In the genomic region with DNA sequence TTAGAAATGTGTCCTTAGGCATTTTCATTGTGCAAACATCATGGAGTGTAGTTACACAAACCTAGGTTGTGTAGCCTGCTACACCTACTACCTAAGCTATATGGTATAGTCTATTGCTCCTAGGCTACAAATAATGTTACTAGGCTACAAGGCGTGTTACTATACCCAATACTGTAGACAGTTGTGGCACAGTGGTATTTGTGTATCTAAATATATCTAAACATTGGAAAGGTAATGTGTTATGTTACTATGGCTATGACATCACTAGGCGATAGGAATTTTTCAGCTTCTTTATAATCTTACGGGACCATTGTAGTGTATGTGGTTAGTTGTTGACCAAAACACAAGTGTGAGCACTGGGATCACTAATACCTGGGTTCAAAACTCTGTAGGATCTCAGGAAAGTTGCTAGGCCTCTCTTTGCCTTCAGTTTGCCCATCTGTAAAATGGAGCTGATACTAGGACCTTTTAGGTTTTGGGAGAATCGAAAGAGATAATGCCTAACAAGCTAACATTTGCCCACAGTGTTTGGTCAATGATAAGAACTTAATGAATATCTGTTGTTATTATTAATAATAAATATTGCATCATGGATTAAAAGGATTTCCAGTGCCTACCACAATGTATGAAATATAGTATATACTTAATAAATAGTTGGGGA, we compare ENCODE assay signal across 16 cellular contexts. TPM values are rescaled to one million over a fixed set of nuclear protein-coding genes. Genes with fewer than 3 reads are reported as not detected.
DNase-seq lines count a peak whose midpoint lies in the region; ATAC-seq and TF ChIP-seq lines count a peak whose summit lies in the region.
"Had no signal": no experiment of that assay in that cellular context is flagged by ENCODE, and none has a peak within 500 bp of the region (broad histone marks: within the 10 kb centered on the region; RNA-seq: fewer than 3 reads in every experiment).

No MANE protein-coding gene starts in this region.

- H3K36me3 ChIP-seq in heart left ventricle (no peaks in the 10 kb centered on the region), breast epithelium (no peaks in the 10 kb centered on the region), upper lobe of right lung (no peaks in the 10 kb centered on the region), trophoblast cell (ENCODE audit: control insufficient read depth in 1 of 2, insufficient read depth in 2 of 2, low read length in 2 of 2) (no peaks in the 10 kb centered on the region)

- H3K4me3 ChIP-seq in heart left ventricle (peak overlapping the region in 10 of 12 donors; percentile 1 to 85 (median 64)), breast epithelium (peak overlapping the region; percentile 73 to 78 (median 76)), upper lobe of right lung (peak overlapping the region; percentile 62), trophoblast cell (ENCODE audit: low read depth, low read length) (no peak overlapping the region)

- H2BK120ac ChIP-seq in trophoblast cell (ENCODE audit: insufficient read depth, low read length, poor library complexity), result no peak overlapping the region

- H3K9ac ChIP-seq in trophoblast cell (ENCODE audit: low read length), result no peak overlapping the region

- no peak overlapping the region for H3K18ac ChIP-seq in trophoblast cell (ENCODE audit: low read length)

- no peak overlapping the region for H3K4me2 ChIP-seq in trophoblast cell (ENCODE audit: low read length)

- no peak overlapping the region for H2AFZ ChIP-seq in trophoblast cell (ENCODE audit: insufficient read depth, low read length, poor library complexity)

- H3K14ac ChIP-seq in trophoblast cell (ENCODE audit: low read length), result no peak overlapping the region

- H4K91ac ChIP-seq in trophoblast cell (ENCODE audit: low read depth, low read length), result no peak overlapping the region

- DNase-seq in heart left ventricle (no peak), Right ventricle myocardium superior (no peak), breast epithelium (ENCODE audit: low spot score in 2 of 2) (no peak), left kidney (ENCODE audit: low read depth, low spot score) (peak; percentile 6), upper lobe of right lung (no peak), NCI-H1092 treated with DMSO at 0.1 percent for 48 hours (lab: John Stamatoyannopoulos, UW) (no peak), trophoblast cell (no peak)
- DNase-seq: activated CD4-positive, alpha-beta T cell treated with anti-CD3 and anti-CD28 coated beads for 1 hour; DMS153; NCI-H1417; NCI-H510A; nephron progenitor cell; stimulated activated naive CD8-positive, alpha-beta T cell treated with anti-CD3 and anti-CD28 coated beads, Interleukin-15, amount 100 ng/mL, for 72 hours had no signal

- WGBS in heart left ventricle, 4 donors, result 89 to 90% (median 89%) methylated on average over 4 of the region's 4 CpGs
- no CpG with 5 or more reads among the region's 4 CpGs for WGBS in trophoblast cell (ENCODE audit: extremely low coverage, insufficient coverage, insufficient read length)

- no peak overlapping the region for H3K23ac ChIP-seq in trophoblast cell (ENCODE audit: low read length)

- TF ChIP-seq CTCF in heart left ventricle (IDR thresholded peaks at IDR 0.05) (no peak), breast epithelium (IDR thresholded peaks at IDR 0.05) (no peak), upper lobe of right lung (IDR thresholded peaks at IDR 0.05) (no peak)

- H2BK5ac ChIP-seq in trophoblast cell (ENCODE audit: low read depth, low read length, poor library complexity), result no peak overlapping the region

- no peak overlapping the region for H2AK5ac ChIP-seq in trophoblast cell (ENCODE audit: low read length)

- H3K27me3 ChIP-seq in heart left ventricle (peaks cover 0 to 47% (median 3%) of the 10 kb centered on the region in 9 donors), breast epithelium (peaks cover 0 to 6% of the 10 kb centered on the region in 2 donors), upper lobe of right lung (peaks cover 49% of the 10 kb centered on the region), trophoblast cell (ENCODE audit: insufficient read depth, low read length) (peaks cover 2% of the 10 kb centered on the region)

- H3K4ac ChIP-seq in trophoblast cell (ENCODE audit: low read depth, low read length), result no peak overlapping the region

- no peak for TF ChIP-seq POLR2A in heart left ventricle (IDR thresholded peaks at IDR 0.05)
- no peak for TF ChIP-seq POLR2A in breast epithelium (IDR thresholded peaks at IDR 0.05)

- no peaks in the 10 kb centered on the region for H3K79me1 ChIP-seq in trophoblast cell (ENCODE audit: low read length)

- peaks cover 0 to 15% (median 1%) of the 10 kb centered on the region in 12 donors for H3K4me1 ChIP-seq in heart left ventricle
- no peaks in the 10 kb centered on the region for H3K4me1 ChIP-seq in breast epithelium
- peaks cover 6% of the 10 kb centered on the region for H3K4me1 ChIP-seq in upper lobe of right lung
- H3K4me1 ChIP-seq in trophoblast cell (ENCODE audit: control insufficient read depth in 1 of 2, insufficient read depth in 2 of 2, low read length in 2 of 2), result peaks cover 0 to 3% of the 10 kb centered on the region in 2 experiments

- H4K8ac ChIP-seq in trophoblast cell (ENCODE audit: low read depth, low read length), result no peak overlapping the region

- H3K9me3 ChIP-seq in heart left ventricle, result no peaks in the 10 kb centered on the region
- no peaks in the 10 kb centered on the region for H3K9me3 ChIP-seq in breast epithelium
- no peaks in the 10 kb centered on the region for H3K9me3 ChIP-seq in upper lobe of right lung
- H3K9me3 ChIP-seq in trophoblast cell (ENCODE audit: insufficient read depth, low read depth, low read length), result no peaks in the 10 kb centered on the region

- ATAC-seq in heart left ventricle (no peak), Right ventricle myocardium superior (ENCODE audit: poor library complexity) (no peak), upper lobe of right lung (no peak), HG03439 (IDR thresholded peaks at IDR 0.05; ENCODE audit: unreplicated experiment) (no peak)
- ATAC-seq: sciatic nerve; stimulated activated naive CD8-positive, alpha-beta T cell treated with anti-CD3 and anti-CD28 coated beads, Interleukin-15, amount 100 ng/mL, for 72 hours had no signal

- intact Hi-C loops in heart left ventricle (cut with DNase I) (loop anchor here in 1 of 10 donors (10.0 kb wide), 1 partner anchor 259 kb away; no protein-coding TSS in a partner anchor), Right ventricle myocardium superior (cut with DNase I) (no loop called here), breast epithelium (cut with DNase I; ENCODE audit: low total_unique reads) (no loop called here), upper lobe of right lung (cut with DNase I) (no loop called here)

- peak overlapping the region in 2 of 12 donors; percentile 82 to 87 for H3K27ac ChIP-seq in heart left ventricle
- H3K27ac ChIP-seq in breast epithelium, result peak overlapping the region; percentile 6 to 53
- H3K27ac ChIP-seq in upper lobe of right lung, result no peak overlapping the region
- H3K27ac ChIP-seq in trophoblast cell (ENCODE audit: low read depth, low read length), result no peak overlapping the region

- no peak overlapping the region for H2BK12ac ChIP-seq in trophoblast cell (ENCODE audit: low read length)

- no peak overlapping the region for H4K12ac ChIP-seq in trophoblast cell (ENCODE audit: low read depth, low read length)

- H3K79me2 ChIP-seq in trophoblast cell (ENCODE audit: control insufficient read depth, insufficient read depth, low read length, poor library complexity), result no peaks in the 10 kb centered on the region

RNA-seq across cellular contexts. Expression of gene BICC1, which starts 2.8 kb away (rescaled TPM):
- total RNA-seq in heart left ventricle, result 10 to 100 TPM in 2 of 9 donors, 1 to 10 TPM in 7; 3.5 to 18.7 (median 4.8) TPM
- 1 to 10 TPM; 1.6 to 2.1 TPM for polyA plus RNA-seq in heart left ventricle
- 6.1 TPM for total RNA-seq in Right ventricle myocardium superior
- 10 to 100 TPM; 24.3 to 35.5 (median 26.2) TPM for total RNA-seq in breast epithelium
- total RNA-seq in upper lobe of right lung, result 9.2 TPM
- polyA plus RNA-seq in trophoblast cell (2013), result 0.39 and 0.49 TPM in 2 replicates
- total RNA-seq: OCI-LY7 had no signal

Comparison
In these comparisons a context has a peak if more than half of its experiments do, and no peak if none do; other contexts are left out.
1. H3K27ac ChIP-seq: peak in breast epithelium (2 of 2); none in upper lobe of right lung (single experiment) and trophoblast cell (single experiment).